In the genomic region with DNA sequence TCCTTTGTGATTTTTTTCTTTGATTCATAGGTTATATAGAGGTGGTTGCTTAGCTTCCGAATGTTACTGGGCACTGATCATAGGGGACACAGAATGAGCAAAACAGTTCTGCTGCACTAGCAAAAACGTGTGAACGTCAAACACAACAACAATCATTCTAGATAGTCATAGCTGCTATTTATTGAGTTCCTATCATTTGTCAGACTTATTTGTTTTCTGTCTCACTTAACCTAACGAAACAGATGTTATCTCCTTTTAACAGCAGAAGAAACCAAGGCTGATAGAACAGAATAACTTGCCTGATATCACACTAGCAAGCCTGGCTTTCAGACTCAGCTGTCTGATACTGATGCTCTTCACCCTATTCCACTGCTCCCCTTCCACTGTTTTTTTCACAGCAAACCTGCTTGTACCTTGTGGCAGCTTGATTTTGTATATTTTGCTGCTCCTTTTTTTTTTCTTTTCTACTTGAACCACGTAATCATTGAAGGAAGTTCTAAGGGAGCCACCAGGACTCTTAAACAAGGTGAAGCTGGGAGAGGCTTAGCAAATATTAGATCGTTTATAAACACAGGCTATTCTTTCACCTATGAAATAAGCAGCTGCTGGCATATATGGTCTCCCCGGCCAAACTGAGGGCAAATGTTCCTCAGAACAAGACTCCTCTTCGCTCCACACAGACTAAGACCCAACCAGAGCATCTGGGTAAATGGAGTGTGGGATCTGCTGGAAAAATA, we compare ENCODE assay signal across 14 cellular contexts.
DNase-seq lines count a peak whose midpoint lies in the region; ATAC-seq and TF ChIP-seq lines count a peak whose summit lies in the region.
"Had no signal": no experiment of that assay in that cellular context is flagged by ENCODE, and none has a peak within 500 bp of the region (broad histone marks: within the 10 kb centered on the region; RNA-seq: fewer than 3 reads in every experiment).

No MANE protein-coding gene starts in this region.

- peak; percentile 80 to 85 for ATAC-seq in CD4-positive, CD25-positive, alpha-beta regulatory T cell (ENCODE audit: low read depth in 2 of 2)
- no peak for ATAC-seq in HG02642 (IDR thresholded peaks at IDR 0.05; ENCODE audit: poor library complexity, unreplicated experiment)
- ATAC-seq: left ventricle myocardium superior had no signal

- H3K4me3 Mint-ChIP-seq in CD4-positive, CD25-positive, alpha-beta regulatory T cell = peak overlapping the region; percentile 16 to 71 (median 63)
- peak overlapping the region in 6 of 8 donors; percentile 3 to 57 (median 18) for H3K4me3 Mint-ChIP-seq in CD4-positive, alpha-beta memory T cell
- H3K4me3 Mint-ChIP-seq in T-helper 1 cell treated with Interleukin-12 subunit alpha and Interleukin-12 subunit beta and Interleukin-4 antibody, amounts not matched to agents 30 μg/mL and 1 μg/mL, for 36 hours = no peak overlapping the region
- H3K4me3 Mint-ChIP-seq in immature natural killer cell = peak overlapping the region in 4 of 5 donors; percentile 47 to 72 (median 48)

- no peaks in the 10 kb centered on the region for H3K9me3 ChIP-seq in CD4-positive, CD25-positive, alpha-beta regulatory T cell (ENCODE audit: control insufficient read depth in 2 of 2, low read length in 2 of 2)
- H3K9me3 ChIP-seq in CD4-positive, alpha-beta memory T cell (ENCODE audit: control insufficient read depth in 1 of 2, low read length in 2 of 2) = no peaks in the 10 kb centered on the region
- no peaks in the 10 kb centered on the region for H3K9me3 ChIP-seq in vagina

- DNase-seq in CD4-positive, CD25-positive, alpha-beta regulatory T cell = peak in 2 of 3 donors; percentile 53 to 68
- peak in 2 of 5 donors; percentile 18 to 60 for DNase-seq in CD4-positive, alpha-beta memory T cell
- DNase-seq in immature natural killer cell = peak; percentile 11 to 51 (median 16)
- no peak for DNase-seq in vagina (ENCODE audit: extremely low spot score in 2 of 2)
- no peak for DNase-seq in NCI-H1105 treated with DMSO at 0.1 percent for 48 hours (lab: John Stamatoyannopoulos, UW)
- DNase-seq: activated CD8-positive, alpha-beta memory T cell treated with anti-CD3 and anti-CD28 coated beads, Interleukin-2, amount 50 U/mL, for 4 hours; foreskin fibroblast; left ventricle myocardium superior; NCI-H1105 had no signal

- peaks cover 9% of the 10 kb centered on the region for H3K4me1 ChIP-seq in CD4-positive, CD25-positive, alpha-beta regulatory T cell (ENCODE audit: control insufficient read depth, insufficient read depth, low read length, poor library complexity, severe bottlenecking)
- H3K4me1 ChIP-seq in CD4-positive, alpha-beta memory T cell (ENCODE audit: insufficient read depth, low read length) = peaks cover 13% of the 10 kb centered on the region
- no peaks in the 10 kb centered on the region for H3K4me1 ChIP-seq in vagina
- H3K4me1 ChIP-seq: BLaER1 treated with 17β-estradiol and CSF1 and Interleukin-3, amounts not matched to agents 10 nM and 100 nM had no signal

- H3K27me3 Mint-ChIP-seq in CD4-positive, CD25-positive, alpha-beta regulatory T cell = no peaks in the 10 kb centered on the region
- no peaks in the 10 kb centered on the region for H3K27me3 Mint-ChIP-seq in CD4-positive, alpha-beta memory T cell
- peaks cover 12% of the 10 kb centered on the region for H3K27me3 Mint-ChIP-seq in T-helper 1 cell treated with Interleukin-12 subunit alpha and Interleukin-12 subunit beta and Interleukin-4 antibody, amounts not matched to agents 30 μg/mL and 1 μg/mL, for 36 hours (ENCODE audit: low read depth)
- peaks cover 0 to 7% (median 6%) of the 10 kb centered on the region in 3 donors for H3K27me3 Mint-ChIP-seq in immature natural killer cell (ENCODE audit: low read depth in 3 of 3)

- no peak for TF ChIP-seq CTCF in vagina (IDR thresholded peaks at IDR 0.05)

- peaks cover 0 to 14% (median 2%) of the 10 kb centered on the region in 7 donors for H3K9me3 Mint-ChIP-seq in CD4-positive, CD25-positive, alpha-beta regulatory T cell
- H3K9me3 Mint-ChIP-seq in CD4-positive, alpha-beta memory T cell = peaks cover 0 to 16% (median 10%) of the 10 kb centered on the region in 8 donors
- H3K9me3 Mint-ChIP-seq in T-helper 1 cell treated with Interleukin-12 subunit alpha and Interleukin-12 subunit beta and Interleukin-4 antibody, amounts not matched to agents 30 μg/mL and 1 μg/mL, for 36 hours = peaks cover 8% of the 10 kb centered on the region
- H3K9me3 Mint-ChIP-seq in immature natural killer cell = peaks cover 0 to 14% (median 0%) of the 10 kb centered on the region in 6 donors

- intact Hi-C loops in CD4-positive, alpha-beta memory T cell (cut with micrococcal nuclease) = no loop called here
- intact Hi-C loops in vagina (cut with DNase I) = no loop called here

- no peaks in the 10 kb centered on the region for H3K27me3 ChIP-seq in CD4-positive, CD25-positive, alpha-beta regulatory T cell (ENCODE audit: control insufficient read depth, insufficient read depth, low read length)
- H3K27me3 ChIP-seq in CD4-positive, alpha-beta memory T cell (ENCODE audit: insufficient read depth, low read length) = no peaks in the 10 kb centered on the region
- H3K27me3 ChIP-seq in vagina = no peaks in the 10 kb centered on the region
- H3K27me3 ChIP-seq: BLaER1 treated with 17β-estradiol and CSF1 and Interleukin-3, amounts not matched to agents 10 nM and 100 nM; cardiac muscle cell had no signal

- H3K27ac Mint-ChIP-seq in CD4-positive, CD25-positive, alpha-beta regulatory T cell = peak overlapping the region; percentile 72 to 95 (median 95)
- H3K27ac Mint-ChIP-seq in CD4-positive, alpha-beta memory T cell = peak overlapping the region; percentile 39 to 94 (median 77)
- peak overlapping the region; percentile 23 for H3K27ac Mint-ChIP-seq in T-helper 1 cell treated with Interleukin-12 subunit alpha and Interleukin-12 subunit beta and Interleukin-4 antibody, amounts not matched to agents 30 μg/mL and 1 μg/mL, for 36 hours
- H3K27ac Mint-ChIP-seq in immature natural killer cell = peak overlapping the region; percentile 58 to 94 (median 90)

- TF ChIP-seq POLR2A in vagina (IDR thresholded peaks at IDR 0.05) = no peak

- H3K36me3 Mint-ChIP-seq in CD4-positive, CD25-positive, alpha-beta regulatory T cell = peaks cover 5% of the 10 kb centered on the region
- H3K36me3 Mint-ChIP-seq in CD4-positive, alpha-beta memory T cell = peaks cover 2 to 15% of the 10 kb centered on the region in 2 donors
- no peaks in the 10 kb centered on the region for H3K36me3 Mint-ChIP-seq in T-helper 1 cell treated with Interleukin-12 subunit alpha and Interleukin-12 subunit beta and Interleukin-4 antibody, amounts not matched to agents 30 μg/mL and 1 μg/mL, for 36 hours (ENCODE audit: low read depth)
- peaks cover 0 to 8% (median 0%) of the 10 kb centered on the region in 3 donors for H3K36me3 Mint-ChIP-seq in immature natural killer cell

- H3K27ac ChIP-seq in CD4-positive, CD25-positive, alpha-beta regulatory T cell (ENCODE audit: insufficient read depth, low read length, poor library complexity, severe bottlenecking) = peak overlapping the region; percentile 75
- no peak overlapping the region for H3K27ac ChIP-seq in CD4-positive, alpha-beta memory T cell (ENCODE audit: low read depth, low read length)
- no peak overlapping the region for H3K27ac ChIP-seq in vagina
- H3K27ac ChIP-seq: BLaER1 treated with 17β-estradiol and CSF1 and Interleukin-3, amounts not matched to agents 10 nM and 100 nM; cardiac muscle cell; VCaP had no signal

- peaks cover 18 to 36% (median 28%) of the 10 kb centered on the region in 4 donors for H3K4me1 Mint-ChIP-seq in CD4-positive, CD25-positive, alpha-beta regulatory T cell
- H3K4me1 Mint-ChIP-seq in CD4-positive, alpha-beta memory T cell = peaks cover 17 to 29% (median 23%) of the 10 kb centered on the region in 4 donors
- peaks cover 14% of the 10 kb centered on the region for H3K4me1 Mint-ChIP-seq in T-helper 1 cell treated with Interleukin-12 subunit alpha and Interleukin-12 subunit beta and Interleukin-4 antibody, amounts not matched to agents 30 μg/mL and 1 μg/mL, for 36 hours (ENCODE audit: low read depth)
- peaks cover 17 to 18% of the 10 kb centered on the region in 2 donors for H3K4me1 Mint-ChIP-seq in immature natural killer cell

- POLR2A ChIA-PET in CD4-positive, alpha-beta memory T cell (lab: Charles Lee; ENCODE audit: partially characterized antibody) = no interaction called here

- H3K4me3 ChIP-seq in CD4-positive, CD25-positive, alpha-beta regulatory T cell (ENCODE audit: low read depth, low read length) = peak overlapping the region; percentile 64
- H3K4me3 ChIP-seq in CD4-positive, alpha-beta memory T cell (ENCODE audit: low read length in 2 of 2) = no peak overlapping the region
- no peak overlapping the region for H3K4me3 ChIP-seq in vagina
- H3K4me3 ChIP-seq: BLaER1 treated with 17β-estradiol and CSF1 and Interleukin-3, amounts not matched to agents 10 nM and 100 nM; cardiac muscle cell had no signal

- CTCF ChIA-PET in CD4-positive, alpha-beta memory T cell (lab: Charles Lee; ENCODE audit: partially characterized antibody) = no interaction called here

- H3K36me3 ChIP-seq in CD4-positive, CD25-positive, alpha-beta regulatory T cell (ENCODE audit: control insufficient read depth, insufficient read depth, low read length) = no peaks in the 10 kb centered on the region
- no peaks in the 10 kb centered on the region for H3K36me3 ChIP-seq in CD4-positive, alpha-beta memory T cell (ENCODE audit: insufficient read depth, low read length)
- no peaks in the 10 kb centered on the region for H3K36me3 ChIP-seq in vagina
- H3K36me3 ChIP-seq: BLaER1 treated with 17β-estradiol and CSF1 and Interleukin-3, amounts not matched to agents 10 nM and 100 nM; cardiac muscle cell had no signal

Comparison
In these comparisons a context has a peak if more than half of its experiments do, and no peak if none do; other contexts are left out.
1. DNase-seq: peak in CD4-positive, CD25-positive, alpha-beta regulatory T cell (2 of 3) and immature natural killer cell (3 of 3); none in vagina (0 of 2) and NCI-H1105 treated with DMSO at 0.1 percent for 48 hours (single experiment).
2. H3K27ac Mint-ChIP-seq: peak in every context shown above with its lines; median percentile 95 in CD4-positive, CD25-positive, alpha-beta regulatory T cell; 90 in immature natural killer cell; 77 in CD4-positive, alpha-beta memory T cell; 23 in T-helper 1 cell treated with Interleukin-12 subunit alpha and Interleukin-12 subunit beta and Interleukin-4 antibody, amounts not matched to agents 30 μg/mL and 1 μg/mL, for 36 hours.